ENCODE assay signal across 8 cellular contexts in the genomic region with DNA sequence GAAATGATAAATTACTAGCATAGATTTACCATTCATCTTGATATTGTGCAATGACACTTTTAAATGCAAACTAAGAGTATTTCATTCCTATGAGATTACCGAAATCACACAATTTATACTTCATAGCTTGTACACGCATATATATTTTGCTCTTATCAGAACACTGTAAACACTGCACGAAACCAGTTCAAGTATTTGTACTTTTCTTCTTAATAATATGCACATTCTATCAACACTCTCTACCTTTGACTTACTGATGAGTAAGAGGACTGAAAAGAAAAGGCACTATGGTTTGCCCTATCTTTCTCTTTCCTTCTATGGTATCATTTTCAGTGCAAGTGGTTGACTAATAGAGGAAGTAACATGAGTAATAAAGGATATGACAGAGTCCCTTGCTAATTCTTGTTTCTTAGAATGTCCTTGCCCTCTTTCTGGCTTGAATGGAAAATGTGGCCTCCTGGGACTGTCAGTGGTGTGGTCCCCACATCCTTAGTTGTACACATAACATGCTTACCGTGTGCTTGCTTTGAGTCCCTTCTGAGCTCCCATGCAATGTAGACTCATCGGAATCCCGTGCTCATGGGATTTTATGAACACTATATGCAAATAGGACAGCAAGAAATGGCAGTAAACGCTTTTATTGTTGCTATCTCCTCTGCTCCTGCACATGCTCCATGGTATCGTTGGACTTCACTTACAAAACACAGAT.
DNase-seq lines count a peak whose midpoint lies in the region; ATAC-seq, FAIRE-seq and TF ChIP-seq lines count a peak whose summit lies in the region.

No MANE protein-coding gene starts in this region.

- BruUV-seq in IMR-90 (replicated peaks; lab: Mats Ljungman, UMichigan) (no TSS peak), HepG2 (replicated peaks; lab: Mats Ljungman, UMichigan) (no TSS peak)

- peaks cover 30 to 37% of the 10 kb centered on the region in 2 experiments for H3K79me1 ChIP-seq in IMR-90 (ENCODE audit: low read depth in 1 of 2, low read length in 2 of 2)

- H3K9ac ChIP-seq in IMR-90 (ENCODE audit: low read depth, low read length) (peak overlapping the region; percentile 45), HepG2 (ENCODE audit: insufficient read depth, low read depth, low read length) (no peak overlapping the region)

- no peaks in the 10 kb centered on the region for H3K9me3 ChIP-seq in IMR-90 (ENCODE audit: control insufficient read depth, insufficient read depth, low read length)
- H3K9me3 ChIP-seq in HepG2 (ENCODE audit: low read length): no peaks in the 10 kb centered on the region

- H3K79me2 ChIP-seq in HepG2 (ENCODE audit: insufficient read depth, low read length): no peaks in the 10 kb centered on the region

- peak overlapping the region; percentile 100 for H4K5ac ChIP-seq in IMR-90 (ENCODE audit: low read depth, low read length)

- no peak overlapping the region for H3K4me3 Mint-ChIP-seq in activated naive CD4-positive, alpha-beta T cell treated with anti-CD3 and anti-CD28 coated beads, Interleukin-2, amount 10 ng/mL, durations not matched to agents 7 days and 5 days

- H3K4me1 ChIP-seq in IMR-90 (ENCODE audit: control insufficient read depth, insufficient read depth, low read length) (peaks cover 35% of the 10 kb centered on the region), HepG2 (ENCODE audit: insufficient read depth, low read length) (no peaks in the 10 kb centered on the region)

- peaks cover 31% of the 10 kb centered on the region for H3K4me1 Mint-ChIP-seq in activated naive CD4-positive, alpha-beta T cell treated with anti-CD3 and anti-CD28 coated beads, Interleukin-2, amount 10 ng/mL, durations not matched to agents 7 days and 5 days

- peak overlapping the region; percentile 55 for H3K27ac Mint-ChIP-seq in activated naive CD4-positive, alpha-beta T cell treated with anti-CD3 and anti-CD28 coated beads, Interleukin-2, amount 10 ng/mL, durations not matched to agents 7 days and 5 days

- peak overlapping the region; percentile 96 for H2BK15ac ChIP-seq in IMR-90 (ENCODE audit: low read depth, low read length)

- H3K56ac ChIP-seq in IMR-90 (ENCODE audit: extremely low read depth, insufficient read depth, low read length): peak overlapping the region; percentile 99

- H2AFZ ChIP-seq in IMR-90 (replicated peaks; ENCODE audit: low read length, poor library complexity) (peak overlapping the region; percentile 48), HepG2 (ENCODE audit: low read length) (no peak overlapping the region)

- peak overlapping the region; percentile 70 for H2AK9ac ChIP-seq in IMR-90 (replicated peaks; ENCODE audit: low read depth, low read length, poor library complexity)

- H3K4me3 ChIP-seq in IMR-90 (ENCODE audit: insufficient read depth, low read depth, low read length) (no peak overlapping the region), HepG2 (replicated peaks in 1 of 3; ENCODE audit: insufficient read depth in 1 of 3, low read depth in 2 of 3, low read length in 3 of 3) (no peak overlapping the region)

- no peak for TF ChIP-seq EP300 in HepG2 (IDR thresholded peaks at IDR 0.05; ENCODE audit: low read depth in 2 of 2, low read length in 2 of 2)
- TF ChIP-seq EP300 in HepG2 (CRISPR knock-in tag; IDR thresholded peaks at IDR 0.05; ENCODE audit: borderline replicate concordance): no peak

- H3K9me3 Mint-ChIP-seq in activated naive CD4-positive, alpha-beta T cell treated with anti-CD3 and anti-CD28 coated beads, Interleukin-2, amount 10 ng/mL, durations not matched to agents 7 days and 5 days: peaks cover 8% of the 10 kb centered on the region

- peak overlapping the region; percentile 100 for H2BK120ac ChIP-seq in IMR-90 (ENCODE audit: low read depth, low read length)

- POLR2A ChIA-PET in IMR-90 (lab: Charles Lee; ENCODE audit: unreplicated experiment) (interaction anchor here (0.9 to 1.5 kb wide), 3 partner anchors 54 to 529 kb away, joined by 4 to 5 read pairs (median 4); a partner anchor contains a TSS), HepG2 (lab: Yijun Ruan, JAX) (no interaction called here)

- intact Hi-C loops in IMR-90 (cut with micrococcal nuclease) (loop anchor here (1.0 to 5.0 kb wide), 10 partner anchors 56 to 528 kb away; a partner anchor contains a TSS), HepG2 (cut with micrococcal nuclease; ENCODE audit: unreplicated experiment) (no loop called here)

- 0 out of 2 replicates have a peak, but pooled peaks have one; percentile 31 for TF ChIP-seq POLR2A in GM12891 (IDR thresholded peaks at IDR 0.05; ENCODE audit: low read depth, low read length)
- no peak for TF ChIP-seq POLR2A in IMR-90 (IDR thresholded peaks at IDR 0.05; ENCODE audit: low read depth, low read length)
- TF ChIP-seq POLR2A in HepG2 (IDR thresholded peaks at IDR 0.05; ENCODE audit: insufficient read depth in 1 of 2, low read depth in 2 of 2, low read length in 2 of 2): no peak

- H3K14ac ChIP-seq in IMR-90 (replicated peaks; ENCODE audit: low read depth, low read length): peak overlapping the region; percentile 100

- peak overlapping the region; percentile 99 for H3K23ac ChIP-seq in IMR-90 (ENCODE audit: low read depth, low read length)

- H3K27ac ChIP-seq in IMR-90 (ENCODE audit: insufficient read depth, low read length) (peak overlapping the region; percentile 99), HepG2 (ENCODE audit: extremely low read length, insufficient read depth, low read length) (no peak overlapping the region)

- CTCF ChIA-PET in IMR-90 (lab: Yijun Ruan, JAX): interaction anchor here (1.0 to 1.6 kb wide), 3 partner anchors 57 to 528 kb away, joined by 4 to 5 read pairs (median 5); a partner anchor contains a TSS
- CTCF ChIA-PET in activated naive CD4-positive, alpha-beta T cell treated with anti-CD3 and anti-CD28 coated beads, Interleukin-2, amount 10 ng/mL, durations not matched to agents 7 days and 5 days (lab: Charles Lee): interaction anchor here (1.0 to 1.5 kb wide), 4 partner anchors 57 to 566 kb away, joined by 3 to 4 read pairs (median 4); no protein-coding TSS in a partner anchor
- CTCF ChIA-PET in HepG2 (lab: Yijun Ruan, JAX; ENCODE audit: low intra/inter-chr PET ratio, low total read pairs): no interaction called here

- H2BK20ac ChIP-seq in IMR-90 (ENCODE audit: low read depth, low read length): peak overlapping the region; percentile 100

- peak overlapping the region; percentile 100 for H2BK5ac ChIP-seq in IMR-90 (ENCODE audit: low read depth, low read length, poor library complexity, severe bottlenecking)

- H3K9me1 ChIP-seq in IMR-90 (ENCODE audit: insufficient read depth, low read length): peaks cover 21% of the 10 kb centered on the region

- no peak for DNase-seq in GM12891 (ENCODE audit: insufficient read length, low spot score)
- DNase-seq in IMR-90: peak; percentile 99
- DNase-seq in activated naive CD4-positive, alpha-beta T cell treated with anti-CD3 and anti-CD28 coated beads, Interleukin-2, amount 10 ng/mL, durations not matched to agents 7 days and 5 days: peak; percentile 53
- no peak for DNase-seq in HepG2 (ENCODE audit: low spot score)
- DNase-seq in NCI-H2029 treated with DMSO at 0.1 percent for 48 hours (lab: John Stamatoyannopoulos, UW): no peak
- no peak for DNase-seq in NCI-H345 treated with DMSO at 0.1 percent for 48 hours (lab: John Stamatoyannopoulos, UW; ENCODE audit: unreplicated experiment)
- no peak for DNase-seq in C1 segment of cervical spinal cord (lab: John Stamatoyannopoulos, UW)

- H2AK5ac ChIP-seq in IMR-90 (ENCODE audit: low read depth, low read length): peak overlapping the region; percentile 98

- peak; percentile 97 for FAIRE-seq in GM12891 (lab: Jason Lieb, UNC)
- FAIRE-seq in HepG2 (lab: Jason Lieb, UNC): no peak

- H4K20me1 ChIP-seq in IMR-90 (ENCODE audit: insufficient read depth, low read length) (no peaks in the 10 kb centered on the region), HepG2 (ENCODE audit: insufficient read depth, low read length) (no peaks in the 10 kb centered on the region)

- peak overlapping the region; percentile 98 for H4K8ac ChIP-seq in IMR-90 (ENCODE audit: low read depth in 2 of 2, low read length in 2 of 2)

- no peak for TF ChIP-seq CTCF in IMR-90 (conservative IDR thresholded peaks at IDR 0.05; ENCODE audit: low read depth, low read length)
- TF ChIP-seq CTCF in HepG2 (CRISPR knock-in tag; IDR thresholded peaks at IDR 0.05): no peak

- dilution Hi-C loops in IMR-90 (cut with HindIII; ENCODE audit: low sequenced_read_pairs, unreplicated experiment): no loop called here

- TF ChIP-seq RAD21 in IMR-90 (IDR thresholded peaks at IDR 0.05; ENCODE audit: low read length): peak; percentile 28
- no peak for TF ChIP-seq RAD21 in HepG2 (CRISPR knock-in tag; IDR thresholded peaks at IDR 0.05)

- H3K4ac ChIP-seq in IMR-90 (ENCODE audit: low read depth, low read length): peak overlapping the region; percentile 100

- peaks cover 1% of the 10 kb centered on the region for H3K36me3 Mint-ChIP-seq in activated naive CD4-positive, alpha-beta T cell treated with anti-CD3 and anti-CD28 coated beads, Interleukin-2, amount 10 ng/mL, durations not matched to agents 7 days and 5 days

- H3K27me3 Mint-ChIP-seq in activated naive CD4-positive, alpha-beta T cell treated with anti-CD3 and anti-CD28 coated beads, Interleukin-2, amount 10 ng/mL, durations not matched to agents 7 days and 5 days: peaks cover 4% of the 10 kb centered on the region

- H4K91ac ChIP-seq in IMR-90 (ENCODE audit: insufficient read depth, low read depth, low read length): peak overlapping the region; percentile 100

- 0% methylated on average over 2 of the region's 8 CpGs; no CpG with 5 or more reads in 1 of the 2 experiments for whole genome bisulfite sequencing in IMR-90 (ENCODE audit: extremely low coverage in 2 of 2, insufficient read length in 1 of 2), 2 experiments
- WGBS in HepG2 (ENCODE audit: low lambda C conversion rate): 15% methylated on average over 8 of the region's 8 CpGs

- peak overlapping the region; percentile 99 for H3K18ac ChIP-seq in IMR-90 (ENCODE audit: low read depth, low read length)

- in situ Hi-C loops in IMR-90 (cut with MboI; ENCODE audit: low sequenced_read_pairs): no loop called here
- in situ Hi-C loops in HepG2 (cut with HindIII; ENCODE audit: extremely low pct_ligation_motif_present, low pct_unique_long_range_greater_than_20kb): no loop called here

- H3K27me3 ChIP-seq in IMR-90 (ENCODE audit: control insufficient read depth, insufficient read depth, low read length) (no peaks in the 10 kb centered on the region), HepG2 (ENCODE audit: control insufficient read depth in 1 of 2, insufficient read depth in 2 of 2, low read length in 2 of 2) (peaks cover 0 to 15% of the 10 kb centered on the region in 2 experiments; a peak in 3 of 5 replicates)

- H3K36me3 ChIP-seq in IMR-90 (ENCODE audit: control insufficient read depth, insufficient read depth, low read length): no peaks in the 10 kb centered on the region
- H3K36me3 ChIP-seq in HepG2 (replicated peaks in 1 of 2; ENCODE audit: control insufficient read depth in 1 of 2, insufficient read depth in 2 of 2, low read length in 2 of 2): no peaks in the 10 kb centered on the region

- ATAC-seq in GM21576 (IDR thresholded peaks at IDR 0.05; ENCODE audit: unreplicated experiment) (peak; percentile 80), IMR-90 (ENCODE audit: low read depth) (peak; percentile 85), HepG2 (no peak)

- H3K4me2 ChIP-seq in IMR-90 (ENCODE audit: low read depth, low read length) (peak overlapping the region; percentile 9; the same call in 1 of the 2 replicates), HepG2 (ENCODE audit: low read depth, low read length) (no peak overlapping the region)

TF ChIP-seq in HepG2, 621 proteins besides CTCF, POLR2A, EP300 and RAD21 (continues in another document):
- no peak for TF ChIP-seq EED (CRISPR knock-in tag; IDR thresholded peaks at IDR 0.05)

Comparison
In these comparisons a context has a peak if more than half of its experiments do, and no peak if none do; other contexts are left out.
1. DNase-seq: peak in IMR-90 (single experiment) and activated naive CD4-positive, alpha-beta T cell treated with anti-CD3 and anti-CD28 coated beads, Interleukin-2, amount 10 ng/mL, durations not matched to agents 7 days and 5 days (single experiment); none in GM12891 (single experiment), HepG2 (single experiment), NCI-H2029 treated with DMSO at 0.1 percent for 48 hours (single experiment), NCI-H345 treated with DMSO at 0.1 percent for 48 hours (single experiment) and C1 segment of cervical spinal cord (0 of 14).